Comparison of ENCODE assay signal across 8 cellular contexts in the genomic region with DNA sequence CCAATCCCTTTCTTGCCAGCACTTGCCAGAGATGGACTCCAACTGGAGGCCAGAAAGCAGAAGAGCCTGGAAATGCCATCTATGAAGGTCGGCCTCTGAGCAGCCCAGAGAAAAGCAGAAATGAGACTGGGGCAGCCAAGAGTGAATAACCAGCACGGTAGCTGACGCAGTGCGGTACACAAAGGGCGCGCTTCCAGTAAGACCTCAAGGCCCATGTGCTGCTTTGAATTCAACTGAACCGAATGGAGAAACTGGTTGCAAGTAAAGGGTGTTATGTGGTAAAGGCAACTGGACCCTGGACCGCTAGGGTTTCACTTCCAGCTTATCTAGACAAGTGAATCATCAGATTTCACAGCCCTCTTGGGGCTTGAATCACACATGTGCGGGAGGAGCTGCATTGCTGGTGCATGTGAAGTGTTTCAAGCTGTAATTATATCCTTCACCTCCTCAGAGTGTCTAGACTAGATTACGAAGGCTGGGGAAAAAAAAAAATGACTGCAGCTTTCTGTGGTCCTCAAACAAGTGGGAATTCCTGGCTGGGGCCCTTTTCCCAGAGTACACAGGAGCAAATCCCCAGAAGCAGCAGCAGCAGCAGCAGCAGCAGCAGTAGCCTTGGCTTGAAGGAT.
DNase-seq lines count a peak whose midpoint lies in the region; ATAC-seq and TF ChIP-seq lines count a peak whose summit lies in the region.

No MANE protein-coding gene starts in this region.

- H3K9me3 Mint-ChIP-seq in T-cell (no peaks in the 10 kb centered on the region), Calu3 (ENCODE audit: low read depth, unreplicated experiment) (no peaks in the 10 kb centered on the region)
- H3K9me3 Mint-ChIP-seq in activated CD4-positive, alpha-beta memory T cell treated with anti-CD3 and anti-CD28 coated beads for 36 hours = no peaks in the 10 kb centered on the region

- peaks cover 6% of the 10 kb centered on the region for H3K4me1 ChIP-seq in left ventricle myocardium inferior

- H3K27ac ChIP-seq in RWPE1 = peak overlapping the region; percentile 12; the same call in 1 of the 2 replicates
- H3K27ac ChIP-seq in left ventricle myocardium inferior (replicated peaks) = peak overlapping the region; percentile 46

- CTCF ChIA-PET in RWPE1 (lab: Yijun Ruan, JAX) (no interaction called here), T-cell (lab: Charles Lee) (no interaction called here), Calu3 (lab: Charles Lee) (interaction anchor here (0.5 to 1.4 kb wide), 3 partner anchors 24 to 252 kb away, joined by 3 read pairs; no protein-coding TSS in a partner anchor)
- CTCF ChIA-PET in activated CD4-positive, alpha-beta memory T cell treated with anti-CD3 and anti-CD28 coated beads for 36 hours (lab: Charles Lee) = interaction anchor here (0.9 to 1.1 kb wide), 2 partner anchors 23 to 31 kb away, joined by 3 read pairs; no protein-coding TSS in a partner anchor

- H3K4me3 ChIP-seq in left ventricle myocardium inferior = no peak overlapping the region

- H3K4me1 Mint-ChIP-seq in T-cell (no peaks in the 10 kb centered on the region), Calu3 (ENCODE audit: low read depth, unreplicated experiment) (peaks cover 11% of the 10 kb centered on the region)
- no peaks in the 10 kb centered on the region for H3K4me1 Mint-ChIP-seq in activated CD4-positive, alpha-beta memory T cell treated with anti-CD3 and anti-CD28 coated beads for 36 hours (ENCODE audit: low read depth)

- H3K4me3 Mint-ChIP-seq in T-cell (no peak overlapping the region), Calu3 (ENCODE audit: low read depth, unreplicated experiment) (no peak overlapping the region)
- no peak overlapping the region for H3K4me3 Mint-ChIP-seq in activated CD4-positive, alpha-beta memory T cell treated with anti-CD3 and anti-CD28 coated beads for 36 hours

- H3K36me3 Mint-ChIP-seq in T-cell (no peaks in the 10 kb centered on the region), Calu3 (ENCODE audit: insufficient read depth, unreplicated experiment) (no peaks in the 10 kb centered on the region)
- H3K36me3 Mint-ChIP-seq in activated CD4-positive, alpha-beta memory T cell treated with anti-CD3 and anti-CD28 coated beads for 36 hours = no peaks in the 10 kb centered on the region

- POLR2A ChIA-PET in RWPE1 (lab: Yijun Ruan, JAX; ENCODE audit: low non-redundant PET) (no interaction called here), T-cell (lab: Charles Lee) (no interaction called here)
- POLR2A ChIA-PET in activated CD4-positive, alpha-beta memory T cell treated with anti-CD3 and anti-CD28 coated beads for 36 hours (lab: Charles Lee) = no interaction called here

- ATAC-seq in GM21576 (IDR thresholded peaks at IDR 0.05; ENCODE audit: unreplicated experiment) (peak; percentile 93), T-cell (replicated peaks in 1 of 4) (no peak)

- no peaks in the 10 kb centered on the region for H3K27me3 ChIP-seq in left ventricle myocardium inferior (ENCODE audit: low read depth)

- peak; percentile 45 for DNase-seq in HPDE6-E6E7 (ENCODE audit: extremely low spot score)
- DNase-seq in RWPE1 (ENCODE audit: low spot score) = peak; percentile 25
- DNase-seq in left ventricle myocardium inferior = peak; percentile 31
- DNase-seq in T-cell = no peak
- DNase-seq in activated CD4-positive, alpha-beta memory T cell treated with anti-CD3 and anti-CD28 coated beads for 36 hours = no peak
- DNase-seq in Calu3 = no peak

- no TSS peak for BruUV-seq in Calu3 (replicated peaks; lab: Mats Ljungman, UMichigan)

- no peaks in the 10 kb centered on the region for H3K9me3 ChIP-seq in left ventricle myocardium inferior (replicated peaks)

- H3K27ac Mint-ChIP-seq in T-cell = no peak overlapping the region
- no peak overlapping the region for H3K27ac Mint-ChIP-seq in activated CD4-positive, alpha-beta memory T cell treated with anti-CD3 and anti-CD28 coated beads for 36 hours
- H3K27ac Mint-ChIP-seq in Calu3 (ENCODE audit: unreplicated experiment) = no peak overlapping the region

- H3K27me3 Mint-ChIP-seq in T-cell = peaks cover 0 to 11% of the 10 kb centered on the region in 2 donors
- peaks cover 3% of the 10 kb centered on the region for H3K27me3 Mint-ChIP-seq in activated CD4-positive, alpha-beta memory T cell treated with anti-CD3 and anti-CD28 coated beads for 36 hours
- no peaks in the 10 kb centered on the region for H3K27me3 Mint-ChIP-seq in Calu3 (ENCODE audit: unreplicated experiment)

- TF ChIP-seq CTCF in GM12874 (IDR thresholded peaks at IDR 0.05; ENCODE audit: insufficient read depth, low read depth, low read length) = 0 out of 2 replicates have a peak, but pooled peaks have one; percentile 4
- TF ChIP-seq CTCF in RWPE1 (conservative IDR thresholded peaks at IDR 0.05; ENCODE audit: low read depth) = no peak
- TF ChIP-seq CTCF in left ventricle myocardium inferior (IDR thresholded peaks at IDR 0.05; ENCODE audit: borderline replicate concordance) = no peak
- no peak for TF ChIP-seq CTCF in Calu3 (IDR thresholded peaks at IDR 0.05; ENCODE audit: unreplicated experiment)

- H3K36me3 ChIP-seq in left ventricle myocardium inferior = no peaks in the 10 kb centered on the region

- intact Hi-C loops in left ventricle myocardium inferior (cut with micrococcal nuclease) = no loop called here
- intact Hi-C loops in activated CD4-positive, alpha-beta memory T cell treated with anti-CD3 and anti-CD28 coated beads for 36 hours (cut with micrococcal nuclease) = no loop called here
- intact Hi-C loops in Calu3 (cut with micrococcal nuclease; ENCODE audit: unreplicated experiment) = no loop called here

Comparison
In these comparisons a context has a peak if more than half of its experiments do, and no peak if none do; other contexts are left out.
1. DNase-seq: peak in HPDE6-E6E7 (single experiment), RWPE1 (single experiment) and left ventricle myocardium inferior (single experiment); none in T-cell (0 of 34), activated CD4-positive, alpha-beta memory T cell treated with anti-CD3 and anti-CD28 coated beads for 36 hours (single experiment) and Calu3 (single experiment).
2. CTCF ChIA-PET loops: an anchor here in activated CD4-positive, alpha-beta memory T cell treated with anti-CD3 and anti-CD28 coated beads for 36 hours (0.9 to 1.1 kb wide) and Calu3 (0.5 to 1.4 kb wide); none called in RWPE1 and T-cell.